ENCODE assay signal across 21 cellular contexts in genomic region chr1:198755715-198756114, GRCh38.
A peak's percentile ranks its signal among the peaks of the same experiment; 100 is the strongest.
DNase-seq lines count a peak whose midpoint lies in the region; ATAC-seq and TF ChIP-seq lines count a peak whose summit lies in the region.
"Had no signal": no experiment of that assay in that cellular context is flagged by ENCODE, and none has a peak within 500 bp of the region (broad histone marks: within the 10 kb centered on the region; RNA-seq: fewer than 3 reads in every experiment).

No MANE protein-coding gene starts in this region.

- no peak overlapping the region for H3K27ac ChIP-seq in HEK293 (ENCODE audit: extremely low read depth, low read depth, low read length)
- H3K27ac ChIP-seq: SJCRH30, tibial artery had no signal

- ATAC-seq in activated naive CD4-positive, alpha-beta T cell treated with anti-CD3 and anti-CD28 coated beads, Interleukin-2, amount 50 U/mL, for 72 hours: no peak
- ATAC-seq in activated naive CD8-positive, alpha-beta T cell treated with anti-CD3 and anti-CD28 coated beads, Interleukin-2, amount 50 U/mL, for 24 hours: no peak
- no peak for ATAC-seq in stimulated activated effector memory CD8-positive, alpha-beta T cell treated with anti-CD3 and anti-CD28 coated beads, Interleukin-12 subunit alpha, Interleukin-12 subunit beta, amount 100 ng/mL, for 72 hours
- no peak for ATAC-seq in HG02571 (IDR thresholded peaks at IDR 0.05; ENCODE audit: unreplicated experiment)
- ATAC-seq: right cardiac atrium had no signal

- H3K36me3 Mint-ChIP-seq in activated naive CD4-positive, alpha-beta T cell treated with anti-CD3 and anti-CD28 coated beads for 36 hours (ENCODE audit: low read depth): peaks cover 33% of the 10 kb centered on the region
- H3K36me3 Mint-ChIP-seq in activated naive CD4-positive, alpha-beta T cell treated with anti-CD3 and anti-CD28 coated beads, Interleukin-2, amount 50 U/mL, for 72 hours: peaks cover 14 to 43% of the 10 kb centered on the region in 2 donors
- H3K36me3 Mint-ChIP-seq in activated naive CD8-positive, alpha-beta T cell treated with anti-CD3 and anti-CD28 coated beads, Interleukin-2, amount 50 U/mL, for 24 hours (ENCODE audit: low read depth): peaks cover 42% of the 10 kb centered on the region
- H3K36me3 Mint-ChIP-seq in stimulated activated effector memory CD8-positive, alpha-beta T cell treated with anti-CD3 and anti-CD28 coated beads, Interleukin-12 subunit alpha, Interleukin-12 subunit beta, amount 100 ng/mL, for 72 hours: peaks cover 24% of the 10 kb centered on the region

- no peak for DNase-seq in activated naive CD4-positive, alpha-beta T cell treated with anti-CD3 and anti-CD28 coated beads for 36 hours
- DNase-seq in activated naive CD4-positive, alpha-beta T cell treated with anti-CD3 and anti-CD28 coated beads, Interleukin-2, amount 50 U/mL, for 72 hours (ENCODE audit: low spot score in 2 of 2): no peak
- DNase-seq in activated naive CD8-positive, alpha-beta T cell treated with anti-CD3 and anti-CD28 coated beads, Interleukin-2, amount 50 U/mL, for 24 hours: no peak
- DNase-seq in stimulated activated effector memory CD8-positive, alpha-beta T cell treated with anti-CD3 and anti-CD28 coated beads, Interleukin-12 subunit alpha, Interleukin-12 subunit beta, amount 100 ng/mL, for 72 hours (ENCODE audit: low spot score in 2 of 2): no peak
- DNase-seq in stimulated activated CD4-positive, alpha-beta T cell treated with anti-CD3 and anti-CD28 coated beads, Interleukin-1b, Interleukin-23, amount 100 ng/mL, for 48 hours: no peak
- DNase-seq in HuH-7 (ENCODE audit: low spot score): no peak
- DNase-seq: activated CD4-positive, alpha-beta T cell treated with anti-CD3 and anti-CD28 coated beads, Interleukin-2, amount 50 U/mL, for 48 hours; activated CD8-positive, alpha-beta memory T cell treated with anti-CD3 and anti-CD28 coated beads, Interleukin-2, amount 50 U/mL, for 4 hours; cortex of kidney; effector memory CD4-positive, alpha-beta T cell; glutamatergic neuron; H7; NCI-H1092; right cardiac atrium; stimulated activated CD4-positive, alpha-beta T cell treated with anti-CD3 and anti-CD28 coated beads, Interleukin-2, amount 100 ng/mL, for 24 hours; T-cell; tibial artery had no signal

- no peak overlapping the region for H3K4me3 Mint-ChIP-seq in activated naive CD4-positive, alpha-beta T cell treated with anti-CD3 and anti-CD28 coated beads for 36 hours
- no peak overlapping the region for H3K4me3 Mint-ChIP-seq in activated naive CD8-positive, alpha-beta T cell treated with anti-CD3 and anti-CD28 coated beads, Interleukin-2, amount 50 U/mL, for 24 hours
- H3K4me3 Mint-ChIP-seq in stimulated activated effector memory CD8-positive, alpha-beta T cell treated with anti-CD3 and anti-CD28 coated beads, Interleukin-12 subunit alpha, Interleukin-12 subunit beta, amount 100 ng/mL, for 72 hours: no peak overlapping the region
- H3K4me3 Mint-ChIP-seq: T-cell had no signal

- peaks cover 9% of the 10 kb centered on the region for H3K4me1 Mint-ChIP-seq in activated naive CD4-positive, alpha-beta T cell treated with anti-CD3 and anti-CD28 coated beads for 36 hours (ENCODE audit: low read depth)
- peaks cover 16% of the 10 kb centered on the region for H3K4me1 Mint-ChIP-seq in activated naive CD8-positive, alpha-beta T cell treated with anti-CD3 and anti-CD28 coated beads, Interleukin-2, amount 50 U/mL, for 24 hours
- peaks cover 10% of the 10 kb centered on the region for H3K4me1 Mint-ChIP-seq in stimulated activated effector memory CD8-positive, alpha-beta T cell treated with anti-CD3 and anti-CD28 coated beads, Interleukin-12 subunit alpha, Interleukin-12 subunit beta, amount 100 ng/mL, for 72 hours

- H3K4me3 ChIP-seq in HEK293 (ENCODE audit: low read depth, low read length): no peak overlapping the region
- H3K4me3 ChIP-seq: GM12878, SJCRH30, tibial artery had no signal

- no peaks in the 10 kb centered on the region for H3K27me3 Mint-ChIP-seq in activated naive CD4-positive, alpha-beta T cell treated with anti-CD3 and anti-CD28 coated beads for 36 hours (ENCODE audit: low read depth)
- no peaks in the 10 kb centered on the region for H3K27me3 Mint-ChIP-seq in activated naive CD8-positive, alpha-beta T cell treated with anti-CD3 and anti-CD28 coated beads, Interleukin-2, amount 50 U/mL, for 24 hours
- H3K27me3 Mint-ChIP-seq: T-cell had no signal

- POLR2A ChIA-PET in HEK293 (lab: Yijun Ruan, JAX): no interaction called here

- CTCF ChIA-PET in activated naive CD4-positive, alpha-beta T cell treated with anti-CD3 and anti-CD28 coated beads for 36 hours (lab: Charles Lee): interaction anchor here (0.9 kb wide), 1 partner anchor 7 kb away, joined by 4 read pairs; no protein-coding TSS in a partner anchor
- CTCF ChIA-PET in HEK293 (lab: Yijun Ruan, JAX): interaction anchor here (0.6 to 2.7 kb wide), 9 partner anchors 10 to 948 kb away, joined by 3 to 18 read pairs (median 6); no protein-coding TSS in a partner anchor

- H3K9me3 Mint-ChIP-seq in activated naive CD4-positive, alpha-beta T cell treated with anti-CD3 and anti-CD28 coated beads for 36 hours: no peaks in the 10 kb centered on the region
- H3K9me3 Mint-ChIP-seq in activated naive CD4-positive, alpha-beta T cell treated with anti-CD3 and anti-CD28 coated beads, Interleukin-2, amount 50 U/mL, for 72 hours: no peaks in the 10 kb centered on the region
- no peaks in the 10 kb centered on the region for H3K9me3 Mint-ChIP-seq in activated naive CD8-positive, alpha-beta T cell treated with anti-CD3 and anti-CD28 coated beads, Interleukin-2, amount 50 U/mL, for 24 hours
- peaks cover under 1% of the 10 kb centered on the region for H3K9me3 Mint-ChIP-seq in stimulated activated effector memory CD8-positive, alpha-beta T cell treated with anti-CD3 and anti-CD28 coated beads, Interleukin-12 subunit alpha, Interleukin-12 subunit beta, amount 100 ng/mL, for 72 hours
- H3K9me3 Mint-ChIP-seq: T-cell had no signal

- no peaks in the 10 kb centered on the region for H3K4me1 ChIP-seq in HEK293 (ENCODE audit: control insufficient read depth, insufficient read depth, low read length)
- H3K4me1 ChIP-seq: SJCRH30, tibial artery had no signal

- TF ChIP-seq CTCF in HEK293 (tag by site-specific recombination; IDR thresholded peaks at IDR 0.05): no peak

- H3K27ac Mint-ChIP-seq in activated naive CD4-positive, alpha-beta T cell treated with anti-CD3 and anti-CD28 coated beads for 36 hours: peak overlapping the region; percentile 4
- H3K27ac Mint-ChIP-seq in activated naive CD4-positive, alpha-beta T cell treated with anti-CD3 and anti-CD28 coated beads, Interleukin-2, amount 50 U/mL, for 72 hours: no peak overlapping the region
- H3K27ac Mint-ChIP-seq in activated naive CD8-positive, alpha-beta T cell treated with anti-CD3 and anti-CD28 coated beads, Interleukin-2, amount 50 U/mL, for 24 hours: peak overlapping the region; percentile 19
- peak overlapping the region; percentile 68 for H3K27ac Mint-ChIP-seq in stimulated activated effector memory CD8-positive, alpha-beta T cell treated with anti-CD3 and anti-CD28 coated beads, Interleukin-12 subunit alpha, Interleukin-12 subunit beta, amount 100 ng/mL, for 72 hours

- intact Hi-C loops in activated naive CD4-positive, alpha-beta T cell treated with anti-CD3 and anti-CD28 coated beads for 36 hours (cut with micrococcal nuclease): no loop called here

- no peaks in the 10 kb centered on the region for H3K36me3 ChIP-seq in HEK293 (ENCODE audit: control insufficient read depth in 2 of 2, insufficient read depth in 1 of 2, low read length in 2 of 2)
- H3K36me3 ChIP-seq: SJCRH30, tibial artery had no signal

- no peaks in the 10 kb centered on the region for H3K9me3 ChIP-seq in HEK293 (ENCODE audit: control insufficient read depth, insufficient read depth, low read depth, low read length)
- H3K9me3 ChIP-seq: SJCRH30, tibial artery had no signal

TF ChIP-seq in HEK293, 187 proteins besides CTCF, POLR2A, EP300 and RAD21 (continues in another document):
- no peak for TF ChIP-seq ZNF202 (tag by site-specific recombination; IDR thresholded peaks at IDR 0.05; ENCODE audit: borderline replicate concordance)
- TF ChIP-seq ZNF837 (tag by site-specific recombination; IDR thresholded peaks at IDR 0.05): no peak
- TF ChIP-seq ZNF416 (tag by site-specific recombination; IDR thresholded peaks at IDR 0.05): no peak
- peak; percentile 48; the same call in 1 of the 2 replicates for TF ChIP-seq ZFP69B (tag by site-specific recombination; IDR thresholded peaks at IDR 0.05)
- TF ChIP-seq ZNF830 (tag by site-specific recombination; IDR thresholded peaks at IDR 0.05; ENCODE audit: low read depth): no peak
- TF ChIP-seq ZNF513 (tag by site-specific recombination; IDR thresholded peaks at IDR 0.05): no peak
- no peak for TF ChIP-seq ZNF501 (tag by site-specific recombination; IDR thresholded peaks at IDR 0.05)
- TF ChIP-seq ZXDB (tag by site-specific recombination; IDR thresholded peaks at IDR 0.05): no peak
- peak; percentile 85 for TF ChIP-seq ATF2 (tag by site-specific recombination; IDR thresholded peaks at IDR 0.05; ENCODE audit: low read depth)

Comparison
In these comparisons a context has a peak if more than half of its experiments do, and no peak if none do; other contexts are left out.
1. H3K27ac Mint-ChIP-seq: peak in activated naive CD4-positive, alpha-beta T cell treated with anti-CD3 and anti-CD28 coated beads for 36 hours (single experiment), activated naive CD8-positive, alpha-beta T cell treated with anti-CD3 and anti-CD28 coated beads, Interleukin-2, amount 50 U/mL, for 24 hours (single experiment) and stimulated activated effector memory CD8-positive, alpha-beta T cell treated with anti-CD3 and anti-CD28 coated beads, Interleukin-12 subunit alpha, Interleukin-12 subunit beta, amount 100 ng/mL, for 72 hours (single experiment); none in activated naive CD4-positive, alpha-beta T cell treated with anti-CD3 and anti-CD28 coated beads, Interleukin-2, amount 50 U/mL, for 72 hours (0 of 2).